In genomic region chr4:10182446-10183424, GRCh38 we compare ENCODE assay signal across 16 cellular contexts.
A peak's percentile ranks its signal among the peaks of the same experiment; 100 is the strongest.
DNase-seq lines count a peak whose midpoint lies in the region; ATAC-seq lines count a peak whose summit lies in the region.
"Had no signal": no experiment of that assay in that cellular context is flagged by ENCODE, and none has a peak within 500 bp of the region (broad histone marks: within the 10 kb centered on the region; RNA-seq: fewer than 3 reads in every experiment).

No MANE protein-coding gene starts in this region.

- DNase-seq in activated naive CD4-positive, alpha-beta T cell treated with anti-CD3 and anti-CD28 coated beads for 36 hours, result peak; percentile 23
- DNase-seq in activated naive CD4-positive, alpha-beta T cell (lab: John Stamatoyannopoulos, UW), result no peak
- DNase-seq in OCI-M1 (lab: John Stamatoyannopoulos, UW) (peak; percentile 90), NCI-H146 (lab: John Stamatoyannopoulos, UW) (no peak), NCI-H748 (lab: John Stamatoyannopoulos, UW; ENCODE audit: unreplicated experiment) (no peak), left cardiac atrium (no peak)
- peak; percentile 40 for DNase-seq in activated naive CD8-positive, alpha-beta T cell treated with anti-CD3 and anti-CD28 coated beads for 36 hours
- DNase-seq in stimulated activated naive CD8-positive, alpha-beta T cell treated with anti-CD3 and anti-CD28 coated beads, Interleukin-15, amount 100 ng/mL, for 72 hours, result peak in 1 of 2 donors; percentile 42
- DNase-seq: activated naive CD4-positive, alpha-beta T cell treated with Interleukin-2 at 50 U/mL for 16 hours; CD8-positive, alpha-beta T cell; cerebellar nuclear complex; mesenchymal stem cell; NCI-H2081 treated with DMSO at 0.1 percent for 48 hours; NCI-H524 treated with DMSO at 0.1 percent for 48 hours had no signal

- CTCF ChIA-PET in activated naive CD4-positive, alpha-beta T cell treated with anti-CD3 and anti-CD28 coated beads for 36 hours (lab: Charles Lee), result interaction anchor here (0.6 to 1.4 kb wide), 2 partner anchors 12 to 278 kb away, joined by 3 to 5 read pairs; no protein-coding TSS in a partner anchor

- H3K27me3 Mint-ChIP-seq in activated naive CD4-positive, alpha-beta T cell treated with anti-CD3 and anti-CD28 coated beads for 36 hours (ENCODE audit: low read depth), result no peaks in the 10 kb centered on the region
- no peaks in the 10 kb centered on the region for H3K27me3 Mint-ChIP-seq in activated naive CD8-positive, alpha-beta T cell treated with anti-CD3 and anti-CD28 coated beads for 36 hours
- H3K27me3 Mint-ChIP-seq in stimulated activated naive CD8-positive, alpha-beta T cell treated with anti-CD3 and anti-CD28 coated beads, Interleukin-15, amount 100 ng/mL, for 72 hours, result no peaks in the 10 kb centered on the region
- H3K27me3 Mint-ChIP-seq: progenitor cell of endocrine pancreas had no signal

- no peaks in the 10 kb centered on the region for H3K9me3 Mint-ChIP-seq in activated naive CD4-positive, alpha-beta T cell treated with anti-CD3 and anti-CD28 coated beads for 36 hours
- H3K9me3 Mint-ChIP-seq in activated naive CD8-positive, alpha-beta T cell treated with anti-CD3 and anti-CD28 coated beads for 36 hours, result peaks cover 5% of the 10 kb centered on the region
- H3K9me3 Mint-ChIP-seq in stimulated activated naive CD8-positive, alpha-beta T cell treated with anti-CD3 and anti-CD28 coated beads, Interleukin-15, amount 100 ng/mL, for 72 hours, result peaks cover 10 to 11% of the 10 kb centered on the region in 2 donors
- H3K9me3 Mint-ChIP-seq: CD8-positive, alpha-beta T cell; nephron had no signal

- H3K36me3 Mint-ChIP-seq in activated naive CD4-positive, alpha-beta T cell treated with anti-CD3 and anti-CD28 coated beads for 36 hours (ENCODE audit: low read depth), result peaks cover 2% of the 10 kb centered on the region
- peaks cover 9% of the 10 kb centered on the region for H3K36me3 Mint-ChIP-seq in activated naive CD8-positive, alpha-beta T cell treated with anti-CD3 and anti-CD28 coated beads for 36 hours
- H3K36me3 Mint-ChIP-seq: CD8-positive, alpha-beta T cell had no signal

- no peak overlapping the region for H3K4me3 Mint-ChIP-seq in activated naive CD4-positive, alpha-beta T cell treated with anti-CD3 and anti-CD28 coated beads for 36 hours
- H3K4me3 Mint-ChIP-seq in activated naive CD8-positive, alpha-beta T cell treated with anti-CD3 and anti-CD28 coated beads for 36 hours, result no peak overlapping the region
- H3K4me3 Mint-ChIP-seq in stimulated activated naive CD8-positive, alpha-beta T cell treated with anti-CD3 and anti-CD28 coated beads, Interleukin-15, amount 100 ng/mL, for 72 hours, result no peak overlapping the region
- H3K4me3 Mint-ChIP-seq: CD8-positive, alpha-beta T cell; nephron had no signal

- peaks cover 32% of the 10 kb centered on the region for H3K4me1 Mint-ChIP-seq in activated naive CD4-positive, alpha-beta T cell treated with anti-CD3 and anti-CD28 coated beads for 36 hours (ENCODE audit: low read depth)
- peaks cover 30% of the 10 kb centered on the region for H3K4me1 Mint-ChIP-seq in activated naive CD8-positive, alpha-beta T cell treated with anti-CD3 and anti-CD28 coated beads for 36 hours
- peaks cover 37% of the 10 kb centered on the region for H3K4me1 Mint-ChIP-seq in stimulated activated naive CD8-positive, alpha-beta T cell treated with anti-CD3 and anti-CD28 coated beads, Interleukin-15, amount 100 ng/mL, for 72 hours

- ATAC-seq in stimulated activated naive CD8-positive, alpha-beta T cell treated with anti-CD3 and anti-CD28 coated beads, Interleukin-15, amount 100 ng/mL, for 72 hours, result peak; percentile 40
- no peak for ATAC-seq in left cardiac atrium
- ATAC-seq: CD8-positive, alpha-beta T cell had no signal

- intact Hi-C loops in activated naive CD4-positive, alpha-beta T cell treated with anti-CD3 and anti-CD28 coated beads for 36 hours (cut with micrococcal nuclease), result loop anchor here (5.0 kb wide), 1 partner anchor 75 kb away; no protein-coding TSS in a partner anchor
- intact Hi-C loops in left cardiac atrium (cut with DNase I), result no loop called here

- H3K27ac Mint-ChIP-seq in activated naive CD4-positive, alpha-beta T cell treated with anti-CD3 and anti-CD28 coated beads for 36 hours, result no peak overlapping the region
- peak overlapping the region; percentile 25 for H3K27ac Mint-ChIP-seq in activated naive CD8-positive, alpha-beta T cell treated with anti-CD3 and anti-CD28 coated beads for 36 hours
- H3K27ac Mint-ChIP-seq in stimulated activated naive CD8-positive, alpha-beta T cell treated with anti-CD3 and anti-CD28 coated beads, Interleukin-15, amount 100 ng/mL, for 72 hours, result peak overlapping the region in 1 of 2 donors; percentile 87
- H3K27ac Mint-ChIP-seq: CD8-positive, alpha-beta T cell; nephron; progenitor cell of endocrine pancreas had no signal

Comparison
In these comparisons a context has a peak if more than half of its experiments do, and no peak if none do; other contexts are left out.
1. DNase-seq: peak in activated naive CD4-positive, alpha-beta T cell treated with anti-CD3 and anti-CD28 coated beads for 36 hours (single experiment), OCI-M1 (single experiment) and activated naive CD8-positive, alpha-beta T cell treated with anti-CD3 and anti-CD28 coated beads for 36 hours (single experiment); none in activated naive CD4-positive, alpha-beta T cell (0 of 4), NCI-H146 (single experiment), NCI-H748 (single experiment) and left cardiac atrium (single experiment).